22 cellular contexts compared by ENCODE assay signal in the genomic region with DNA sequence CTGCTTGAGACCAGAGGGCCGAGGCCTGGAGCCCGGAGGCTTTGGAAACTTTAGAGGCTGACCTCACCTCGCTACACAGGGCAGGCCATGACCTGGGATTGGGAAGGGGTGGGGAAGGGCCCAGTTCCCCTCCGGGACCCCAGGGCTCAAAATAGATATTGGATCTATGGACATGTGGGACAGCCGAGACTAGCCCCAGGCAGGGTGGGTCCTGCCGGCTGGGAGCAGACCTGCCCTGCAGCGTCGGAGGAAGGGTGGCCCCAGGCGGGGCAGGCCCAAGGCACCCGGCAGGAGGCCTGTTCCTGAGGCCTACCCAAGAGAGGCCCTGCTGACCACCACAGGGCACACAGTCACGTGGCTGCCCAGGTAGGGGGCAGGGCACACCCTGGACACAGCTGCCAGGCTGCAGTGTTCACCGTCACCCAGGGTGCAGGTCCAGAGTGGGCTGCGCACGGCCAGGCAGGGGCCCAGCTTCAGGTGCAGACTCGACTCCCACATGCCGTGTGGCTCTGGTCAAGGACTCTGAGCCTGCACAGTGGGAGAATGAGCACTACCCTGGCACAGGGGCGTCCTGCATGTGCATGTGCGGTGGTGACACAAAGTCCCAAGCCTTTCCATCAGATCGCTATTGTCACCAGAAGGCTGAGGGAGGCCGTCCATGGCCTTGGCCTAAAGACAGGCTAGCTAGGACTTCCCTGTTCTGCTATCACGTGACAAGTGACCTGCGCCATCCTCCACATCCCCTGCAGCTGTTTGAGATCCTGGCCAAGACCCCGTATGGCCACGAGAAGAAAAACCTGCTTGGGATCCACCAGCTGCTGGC.
"Had no signal": no experiment of that assay in that cellular context is flagged by ENCODE, and none has a peak within 500 bp of the region (broad histone marks: within the 10 kb centered on the region; RNA-seq: fewer than 3 reads in every experiment).

No MANE protein-coding gene starts in this region.

- H3K4me1 ChIP-seq: colonic mucosa, neural progenitor cell, sigmoid colon, uterus had no signal

- H3K27me3 ChIP-seq: colonic mucosa, neural progenitor cell, sigmoid colon, uterus had no signal

- DNase-seq: activated CD4-positive, alpha-beta T cell treated with anti-CD3 and anti-CD28 coated beads for 4 hours; activated CD4-positive, alpha-beta T cell treated with anti-CD3 and anti-CD28 coated beads, Interleukin-2, amount 50 U/mL, for 4 hours; activated naive CD4-positive, alpha-beta T cell; activated T-cell treated with anti-CD3 and anti-CD28 coated beads for 4 hours; activated T-cell treated with anti-CD3 and anti-CD28 coated beads, Interleukin-2, amount 50 U/mL, for 72 hours; cerebellar nuclear complex; colonic mucosa; effector CD8-positive, alpha-beta T cell; head of caudate nucleus; hypothalamus; midbrain; naive thymus-derived CD4-positive, alpha-beta T cell; sigmoid colon; small intestine; stimulated activated CD4-positive, alpha-beta T cell treated with anti-CD3 and anti-CD28 coated beads, Interleukin-4, amount 100 ng/mL, for 24 hours; T-helper 9 cell; uterus had no signal

- H3K9me3 ChIP-seq: colonic mucosa, sigmoid colon, thoracic aorta, uterus had no signal

- ATAC-seq: activated naive CD4-positive, alpha-beta T cell treated with anti-CD3 and anti-CD28 coated beads, Interleukin-2, amount 50 U/mL, for 72 hours; activated T-cell treated with anti-CD3 and anti-CD28 coated beads, Interleukin-2, amount 50 U/mL, for 72 hours; stimulated activated effector memory CD8-positive, alpha-beta T cell treated with anti-CD3 and anti-CD28 coated beads, Interleukin-12 subunit alpha, Interleukin-12 subunit beta, amount 100 ng/mL, for 72 hours had no signal

- H3K4me2 ChIP-seq: neural progenitor cell had no signal

- H2AFZ ChIP-seq: neural progenitor cell had no signal

- H3K9ac ChIP-seq: neural progenitor cell had no signal

- H3K4me3 ChIP-seq: colonic mucosa, neural progenitor cell, sigmoid colon, thoracic aorta, uterus had no signal

- H3K27ac ChIP-seq: colonic mucosa, neural progenitor cell, sigmoid colon, thoracic aorta, uterus, VCaP had no signal

- H3K36me3 ChIP-seq: colonic mucosa, neural progenitor cell, sigmoid colon, thoracic aorta, uterus had no signal
